In the genomic region with DNA sequence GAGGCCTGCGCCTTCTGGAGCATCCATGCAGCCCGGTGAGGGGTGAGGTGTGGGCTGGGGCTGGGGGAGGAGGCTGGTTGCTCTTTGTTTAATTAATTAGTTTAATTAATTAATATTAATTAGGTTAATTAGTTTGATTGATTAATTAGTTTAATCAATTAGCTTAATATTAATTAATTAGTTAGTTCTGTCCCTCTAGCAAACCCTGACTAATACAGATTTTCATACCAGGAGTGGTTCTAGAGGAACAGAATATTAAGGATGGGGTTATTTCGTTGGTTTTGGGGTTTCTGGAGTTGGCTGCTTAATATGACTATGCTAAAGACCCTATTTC, we compare ENCODE assay signal across 36 cellular contexts. TPM values are rescaled to one million over a fixed set of nuclear protein-coding genes. Genes with fewer than 3 reads are reported as not detected.
"Had no signal": no experiment of that assay in that cellular context is flagged by ENCODE, and none has a peak within 500 bp of the region (broad histone marks: within the 10 kb centered on the region; RNA-seq: fewer than 3 reads in every experiment).

No MANE protein-coding gene starts in this region.

- H3K4me3 ChIP-seq: adrenal gland, body of pancreas, breast epithelium had no signal

- H3K4me1 Mint-ChIP-seq: activated CD4-positive, alpha-beta memory T cell treated with anti-CD3 and anti-CD28 coated beads, Interleukin-2, amount 10 ng/mL, durations not matched to agents 7 days and 5 days; activated CD4-positive, alpha-beta T cell treated with anti-CD3 and anti-CD28 coated beads for 36 hours; activated CD4-positive, alpha-beta T cell treated with anti-CD3 and anti-CD28 coated beads, Interleukin-2, amount 10 ng/mL, durations not matched to agents 7 days and 5 days; activated CD8-positive, alpha-beta memory T cell treated with anti-CD3 and anti-CD28 coated beads, Interleukin-2, amount 10 ng/mL, durations not matched to agents 7 days and 5 days; activated naive CD8-positive, alpha-beta T cell treated with anti-CD3 and anti-CD28 coated beads for 36 hours; activated T-helper 17 cell treated with anti-CD3 and anti-CD28 coated beads, Interleukin-2, amount 50 U/mL, for 72 hours; central memory CD8-positive, alpha-beta T cell had no signal

- H3K9me3 ChIP-seq: adrenal gland, body of pancreas had no signal

- H3K9me3 Mint-ChIP-seq: activated T-helper 17 cell treated with anti-CD3 and anti-CD28 coated beads, Interleukin-2, amount 50 U/mL, for 72 hours; central memory CD8-positive, alpha-beta T cell; T-helper 2 cell treated with Interferon-gamma antibody and Interleukin-4, amounts not matched to agents 5 μg/mL and 100 μg/mL, for 36 hours had no signal

- H3K27me3 ChIP-seq: body of pancreas, brain microvascular endothelial cell, breast epithelium had no signal

- H3K4me3 Mint-ChIP-seq: activated CD4-positive, alpha-beta memory T cell treated with anti-CD3 and anti-CD28 coated beads, Interleukin-2, amount 10 ng/mL, durations not matched to agents 7 days and 5 days; activated CD4-positive, alpha-beta T cell treated with anti-CD3 and anti-CD28 coated beads for 36 hours; activated CD4-positive, alpha-beta T cell treated with anti-CD3 and anti-CD28 coated beads, Interleukin-2, amount 10 ng/mL, durations not matched to agents 7 days and 5 days; activated CD8-positive, alpha-beta memory T cell treated with anti-CD3 and anti-CD28 coated beads, Interleukin-2, amount 10 ng/mL, durations not matched to agents 7 days and 5 days; activated CD8-positive, alpha-beta T cell treated with anti-CD3 and anti-CD28 coated beads, Interleukin-2, amount 10 ng/mL, durations not matched to agents 7 days and 5 days; activated naive CD4-positive, alpha-beta T cell treated with anti-CD3 and anti-CD28 coated beads for 36 hours; activated naive CD8-positive, alpha-beta T cell treated with anti-CD3 and anti-CD28 coated beads for 36 hours; activated T-cell treated with anti-CD3 and anti-CD28 coated beads, Interleukin-2, amount 50 U/mL, for 24 hours; activated T-cell treated with anti-CD3 and anti-CD28 coated beads, Interleukin-2, amount 50 U/mL, for 72 hours; activated T-helper 1 cell treated with anti-CD3 and anti-CD28 coated beads, Interleukin-12 subunit alpha, Interleukin-12 subunit beta, Interleukin-2, Interleukin-4 antibody, amounts not matched to agents 30 ng/mL and 10 ng/mL and 1 ng/mL, durations not matched to agents 14 hours and 24 hours and 36 hours; activated T-helper 17 cell treated with anti-CD3 and anti-CD28 coated beads, Interleukin-2, amount 50 U/mL, for 72 hours; central memory CD8-positive, alpha-beta T cell; T-helper 1 cell treated with Interleukin-12 subunit alpha and Interleukin-12 subunit beta and Interleukin-4 antibody, amounts not matched to agents 30 μg/mL and 1 μg/mL, for 36 hours; T-helper 2 cell treated with Interferon-gamma antibody and Interleukin-4, amounts not matched to agents 5 μg/mL and 100 μg/mL, for 36 hours had no signal

- ATAC-seq: activated CD4-positive, alpha-beta T cell treated with anti-CD3 and anti-CD28 coated beads for 36 hours; activated CD4-positive, CD25-positive, alpha-beta regulatory T cell treated with anti-CD3 and anti-CD28 coated beads, Interleukin-2, amount 50 U/mL, for 24 hours; activated CD8-positive, alpha-beta memory T cell treated with anti-CD3 and anti-CD28 coated beads, Interleukin-2, amount 10 ng/mL, durations not matched to agents 7 days and 5 days; activated CD8-positive, alpha-beta T cell treated with anti-CD3 and anti-CD28 coated beads, Interleukin-2, amount 10 ng/mL, durations not matched to agents 7 days and 5 days; activated naive CD4-positive, alpha-beta T cell treated with anti-CD3 and anti-CD28 coated beads, Interleukin-2, amount 50 U/mL, for 72 hours; activated T-cell treated with anti-CD3 and anti-CD28 coated beads, Interleukin-2, amount 50 U/mL, for 72 hours; activated T-helper 17 cell treated with anti-CD3 and anti-CD28 coated beads, Interleukin-2, amount 50 U/mL, for 72 hours; body of pancreas had no signal

- H3K27ac Mint-ChIP-seq: activated CD4-positive, alpha-beta memory T cell treated with anti-CD3 and anti-CD28 coated beads, Interleukin-2, amount 10 ng/mL, durations not matched to agents 7 days and 5 days; activated CD4-positive, alpha-beta T cell treated with anti-CD3 and anti-CD28 coated beads for 36 hours; activated CD4-positive, alpha-beta T cell treated with anti-CD3 and anti-CD28 coated beads, Interleukin-2, amount 10 ng/mL, durations not matched to agents 7 days and 5 days; activated CD8-positive, alpha-beta memory T cell treated with anti-CD3 and anti-CD28 coated beads, Interleukin-2, amount 10 ng/mL, durations not matched to agents 7 days and 5 days; activated CD8-positive, alpha-beta T cell treated with anti-CD3 and anti-CD28 coated beads, Interleukin-2, amount 10 ng/mL, durations not matched to agents 7 days and 5 days; activated naive CD4-positive, alpha-beta T cell treated with anti-CD3 and anti-CD28 coated beads for 36 hours; activated naive CD4-positive, alpha-beta T cell treated with anti-CD3 and anti-CD28 coated beads, Interleukin-2, amount 50 U/mL, for 72 hours; activated naive CD8-positive, alpha-beta T cell treated with anti-CD3 and anti-CD28 coated beads for 36 hours; activated T-cell treated with anti-CD3 and anti-CD28 coated beads, Interleukin-2, amount 50 U/mL, for 24 hours; activated T-cell treated with anti-CD3 and anti-CD28 coated beads, Interleukin-2, amount 50 U/mL, for 72 hours; activated T-helper 1 cell treated with anti-CD3 and anti-CD28 coated beads, Interleukin-12 subunit alpha, Interleukin-12 subunit beta, Interleukin-2, Interleukin-4 antibody, amounts not matched to agents 30 ng/mL and 10 ng/mL and 1 ng/mL, durations not matched to agents 14 hours and 24 hours and 36 hours; activated T-helper 17 cell treated with anti-CD3 and anti-CD28 coated beads, Interleukin-2, amount 50 U/mL, for 72 hours; T-helper 1 cell treated with Interleukin-12 subunit alpha and Interleukin-12 subunit beta and Interleukin-4 antibody, amounts not matched to agents 30 μg/mL and 1 μg/mL, for 36 hours; T-helper 2 cell treated with Interferon-gamma antibody and Interleukin-4, amounts not matched to agents 5 μg/mL and 100 μg/mL, for 36 hours had no signal

- DNase-seq: activated CD4-positive, alpha-beta memory T cell treated with anti-CD3 and anti-CD28 coated beads, Interleukin-2, amount 10 ng/mL, durations not matched to agents 7 days and 5 days; activated CD4-positive, alpha-beta T cell treated with anti-CD3 and anti-CD28 coated beads for 1 hour; activated CD4-positive, alpha-beta T cell treated with anti-CD3 and anti-CD28 coated beads for 36 hours; activated CD4-positive, alpha-beta T cell treated with anti-CD3 and anti-CD28 coated beads for 48 hours; activated CD4-positive, alpha-beta T cell treated with anti-CD3 and anti-CD28 coated beads, Interleukin-2, amount 10 ng/mL, durations not matched to agents 7 days and 5 days; activated CD4-positive, alpha-beta T cell treated with anti-CD3 and anti-CD28 coated beads, Interleukin-2, amount 50 U/mL, for 48 hours; activated CD4-positive, CD25-positive, alpha-beta regulatory T cell; activated CD8-positive, alpha-beta memory T cell treated with anti-CD3 and anti-CD28 coated beads, Interleukin-2, amount 10 ng/mL, durations not matched to agents 7 days and 5 days; activated CD8-positive, alpha-beta memory T cell treated with anti-CD3 and anti-CD28 coated beads, Interleukin-2, amount 50 U/mL, for 48 hours; activated CD8-positive, alpha-beta T cell treated with anti-CD3 and anti-CD28 coated beads, Interleukin-2, amount 10 ng/mL, durations not matched to agents 7 days and 5 days; activated gamma-delta T cell treated with Interleukin-2 at 50 U/mL for 16 hours; activated naive CD4-positive, alpha-beta T cell; activated naive CD4-positive, alpha-beta T cell treated with anti-CD3 and anti-CD28 coated beads for 36 hours; activated naive CD4-positive, alpha-beta T cell treated with anti-CD3 and anti-CD28 coated beads, Interleukin-2, amount 50 U/mL, for 16 hours; activated naive CD8-positive, alpha-beta T cell treated with anti-CD3 and anti-CD28 coated beads for 36 hours; activated T-cell treated with anti-CD3 and anti-CD28 coated beads, Interleukin-2, amount 50 U/mL, for 24 hours; activated T-cell treated with anti-CD3 and anti-CD28 coated beads, Interleukin-2, amount 50 U/mL, for 72 hours; amniotic stem cell; aorta; body of pancreas; brain microvascular endothelial cell; cerebellar nuclear complex; SW 1271; T-helper 1 cell; T-helper 2 cell; T-helper 9 cell had no signal

- H3K4me1 ChIP-seq: adrenal gland, body of pancreas, breast epithelium had no signal

- H3K36me3 ChIP-seq: adrenal gland, brain microvascular endothelial cell, breast epithelium had no signal

- H3K27ac ChIP-seq: adrenal gland, body of pancreas, brain microvascular endothelial cell, breast epithelium, VCaP had no signal

- H3K36me3 Mint-ChIP-seq: activated CD8-positive, alpha-beta memory T cell treated with anti-CD3 and anti-CD28 coated beads, Interleukin-2, amount 10 ng/mL, durations not matched to agents 7 days and 5 days; activated naive CD8-positive, alpha-beta T cell treated with anti-CD3 and anti-CD28 coated beads for 36 hours had no signal

RNA-seq across cellular contexts. Expression of a gene that starts 14.1 kb away (rescaled TPM):
- total RNA-seq: activated CD4-positive, alpha-beta T cell treated with anti-CD3 and anti-CD28 coated beads, Interleukin-2, amount 10 ng/mL, durations not matched to agents 7 days and 5 days; activated CD8-positive, alpha-beta memory T cell treated with anti-CD3 and anti-CD28 coated beads, Interleukin-2, amount 10 ng/mL, durations not matched to agents 7 days and 5 days; adrenal gland had no signal
- polyA plus RNA-seq: aorta had no signal
